8 cellular contexts compared by ENCODE assay signal in the genomic region with DNA sequence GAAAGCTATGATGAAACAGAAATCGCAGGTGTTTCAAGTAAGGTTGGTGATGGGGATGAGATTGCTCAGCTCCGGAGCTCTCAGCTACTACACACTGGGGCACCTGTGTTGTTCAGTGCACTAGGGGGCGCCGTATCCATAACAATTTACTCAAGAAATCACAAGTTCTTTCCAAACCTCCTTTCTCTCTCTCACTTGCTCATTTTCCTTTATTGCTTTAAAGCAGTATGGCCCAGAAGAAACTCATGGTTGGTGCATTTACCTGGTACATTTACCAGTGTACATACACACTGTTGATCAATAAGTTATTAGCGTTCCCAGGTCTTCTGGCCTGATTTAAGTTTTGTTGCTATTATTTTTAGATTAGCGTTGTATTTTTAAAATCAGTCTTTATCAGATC.
DNase-seq lines count a peak whose midpoint lies in the region; ATAC-seq and TF ChIP-seq lines count a peak whose summit lies in the region.

No MANE protein-coding gene starts in this region.

- peak; percentile 81 for TF ChIP-seq CTCF in fibroblast of pulmonary artery (IDR thresholded peaks at IDR 0.05; ENCODE audit: low read length, missing control alignments)
- TF ChIP-seq CTCF in testis (IDR thresholded peaks at IDR 0.05): peak; percentile 52 to 74 (median 62)

- no peak overlapping the region for H3K9ac ChIP-seq in neuronal stem cell (ENCODE audit: low read depth, low read length, poor library complexity)

- peak overlapping the region in 1 of 7 donors; percentile 7 for H3K4me3 Mint-ChIP-seq in CD8-positive, alpha-beta memory T cell

- H2BK120ac ChIP-seq in neuronal stem cell (ENCODE audit: low read depth, low read length): no peak overlapping the region

- H3K18ac ChIP-seq in neuronal stem cell (ENCODE audit: low read length): no peak overlapping the region

- no peak overlapping the region for H3K4me2 ChIP-seq in neuronal stem cell (ENCODE audit: insufficient read depth, low read length, poor library complexity, severe bottlenecking)

- H3K27ac Mint-ChIP-seq in CD8-positive, alpha-beta memory T cell: peak overlapping the region in 2 of 8 donors; percentile 7 to 12

- intact Hi-C loops in testis (cut with DNase I; ENCODE audit: low total_unique reads): loop anchor here (10.0 kb wide), 1 partner anchor 342 kb away; no protein-coding TSS in a partner anchor

- WGBS in neuronal stem cell (ENCODE audit: extremely low coverage in 2 of 2, insufficient read length in 2 of 2, insufficient replicate concordance in 1 of 2), 2 donors: no CpG with 5 or more reads among the region's 6 CpGs
- WGBS in testis, 2 donors: 41 to 48% methylated on average over 6 of the region's 6 CpGs

- peaks cover 23 to 51% (median 37%) of the 10 kb centered on the region in 3 donors for H3K4me1 Mint-ChIP-seq in CD8-positive, alpha-beta memory T cell

- H2AFZ ChIP-seq in neuronal stem cell (ENCODE audit: low read length): no peak overlapping the region

- H3K4me1 ChIP-seq in CD8-positive, alpha-beta memory T cell (ENCODE audit: insufficient read depth, low read length): peaks cover 20% of the 10 kb centered on the region
- H3K4me1 ChIP-seq in neuronal stem cell (ENCODE audit: control insufficient read depth in 2 of 2, insufficient read depth in 1 of 2, low read depth in 1 of 2, low read length in 2 of 2) (no peaks in the 10 kb centered on the region), testis (peaks cover 14% of the 10 kb centered on the region)

- no peaks in the 10 kb centered on the region for H3K36me3 ChIP-seq in CD8-positive, alpha-beta memory T cell (ENCODE audit: insufficient read depth, low read length)
- H3K36me3 ChIP-seq in neuronal stem cell (replicated peaks in 1 of 2; ENCODE audit: control insufficient read depth in 2 of 2, insufficient read depth in 2 of 2, low read length in 2 of 2): no peaks in the 10 kb centered on the region
- H3K36me3 ChIP-seq in testis (ENCODE audit: low read depth, missing control alignments): no peaks in the 10 kb centered on the region

- peaks cover 0 to 2% (median 1%) of the 10 kb centered on the region in 3 donors for H3K36me3 Mint-ChIP-seq in CD8-positive, alpha-beta memory T cell

- H3K23ac ChIP-seq in neuronal stem cell (ENCODE audit: low read depth, low read length, poor library complexity): no peak overlapping the region

- H3K79me1 ChIP-seq in neuronal stem cell (ENCODE audit: low read depth, low read length): no peaks in the 10 kb centered on the region

- H3K9me3 Mint-ChIP-seq in CD8-positive, alpha-beta memory T cell: no peaks in the 10 kb centered on the region

- H3K4me3 ChIP-seq in CD8-positive, alpha-beta memory T cell (ENCODE audit: low read length): no peak overlapping the region
- H3K4me3 ChIP-seq in fibroblast of pulmonary artery (replicated peaks; ENCODE audit: low read depth, low read length): no peak overlapping the region
- H3K4me3 ChIP-seq in neuronal stem cell (ENCODE audit: low read length in 2 of 2): no peak overlapping the region
- H3K4me3 ChIP-seq in testis: no peak overlapping the region

- no peak overlapping the region for H2BK5ac ChIP-seq in neuronal stem cell (ENCODE audit: low read length)

- H3K14ac ChIP-seq in neuronal stem cell (ENCODE audit: low read length): no peak overlapping the region

- H2BK12ac ChIP-seq in neuronal stem cell (ENCODE audit: low read length): no peak overlapping the region

- CTCF ChIA-PET in CD8-positive, alpha-beta memory T cell (lab: Charles Lee): interaction anchor here (0.5 to 2.0 kb wide), 22 partner anchors 12 to 435 kb away, joined by 3 to 41 read pairs (median 4); a partner anchor contains a TSS

- no peak overlapping the region for H2AK5ac ChIP-seq in neuronal stem cell (ENCODE audit: low read depth, low read length)

- no peak overlapping the region for H4K91ac ChIP-seq in neuronal stem cell (ENCODE audit: low read depth, low read length, poor library complexity)

- no peaks in the 10 kb centered on the region for H3K27me3 Mint-ChIP-seq in CD8-positive, alpha-beta memory T cell

- H3K27ac ChIP-seq in CD8-positive, alpha-beta memory T cell (ENCODE audit: low read depth, low read length): no peak overlapping the region
- H3K27ac ChIP-seq in neuronal stem cell (replicated peaks; ENCODE audit: low read length) (no peak overlapping the region), testis (no peak overlapping the region)

- TF ChIP-seq POLR2A in testis (IDR thresholded peaks at IDR 0.05): no peak

- no peak overlapping the region for H4K8ac ChIP-seq in neuronal stem cell (ENCODE audit: low read depth, low read length)

- POLR2A ChIA-PET in CD8-positive, alpha-beta memory T cell (lab: Charles Lee): interaction anchor here (0.5 to 0.9 kb wide), 2 partner anchors 346 to 349 kb away, joined by 3 to 4 read pairs; no protein-coding TSS in a partner anchor

- H2BK15ac ChIP-seq in neuronal stem cell (ENCODE audit: low read length): no peak overlapping the region

- H3K27me3 ChIP-seq in CD8-positive, alpha-beta memory T cell (ENCODE audit: insufficient read depth, low read length, poor library complexity, severe bottlenecking): peaks cover under 1% of the 10 kb centered on the region
- H3K27me3 ChIP-seq in neuronal stem cell (ENCODE audit: control insufficient read depth in 3 of 3, insufficient read depth in 3 of 3, low read depth in 1 of 3, low read length in 3 of 3): no peaks in the 10 kb centered on the region
- no peaks in the 10 kb centered on the region for H3K27me3 ChIP-seq in testis

- H3K9me3 ChIP-seq in CD8-positive, alpha-beta memory T cell (ENCODE audit: low read length): no peaks in the 10 kb centered on the region
- H3K9me3 ChIP-seq in neuronal stem cell (replicated peaks in 1 of 2; ENCODE audit: control insufficient read depth in 2 of 2, insufficient read depth in 1 of 2, low read depth in 1 of 2, low read length in 2 of 2): peaks cover 2 to 4% of the 10 kb centered on the region in 2 donors
- H3K9me3 ChIP-seq in testis: no peaks in the 10 kb centered on the region

- peak; percentile 70 for ATAC-seq in GM21390 (IDR thresholded peaks at IDR 0.05; ENCODE audit: unreplicated experiment)

- DNase-seq in CD8-positive, alpha-beta memory T cell: peak; percentile 63 to 87 (median 70)
- DNase-seq in LHCN-M2 (ENCODE audit: low read depth) (peak; percentile 65), RKO (ENCODE audit: low spot score) (peak; percentile 65), activated T-helper 1 cell treated with Interleukin-2 at 50 U/mL for 16 hours (ENCODE audit: low read depth) (peak; percentile 67), fibroblast of pulmonary artery (ENCODE audit: low read depth) (peak; percentile 86), neuronal stem cell (ENCODE audit: low spot score) (peak; percentile 57), testis (peak; percentile 94)

- H3K4ac ChIP-seq in neuronal stem cell (ENCODE audit: low read length): no peak overlapping the region
